ENCODE assay signal across 11 cellular contexts in genomic region chr17:68981288-68981687, GRCh38. TPM values are rescaled to one million over a fixed set of nuclear protein-coding genes. Genes with fewer than 3 reads are reported as not detected.
DNase-seq lines count a peak whose midpoint lies in the region; ATAC-seq and TF ChIP-seq lines count a peak whose summit lies in the region.
"Had no signal": no experiment of that assay in that cellular context is flagged by ENCODE, and none has a peak within 500 bp of the region (broad histone marks: within the 10 kb centered on the region; RNA-seq: fewer than 3 reads in every experiment).

No MANE protein-coding gene starts in this region.

- H3K4me1 ChIP-seq in mesenchymal stem cell (ENCODE audit: control insufficient read depth, insufficient read depth, low read depth, low read length): peaks cover 1% of the 10 kb centered on the region
- H3K4me1 ChIP-seq: foreskin keratinocyte had no signal

- H3K27ac ChIP-seq in mesenchymal stem cell (ENCODE audit: low read length, poor library complexity, severe bottlenecking): no peak overlapping the region
- H3K27ac ChIP-seq: foreskin keratinocyte, KMS-11 had no signal

- no peaks in the 10 kb centered on the region for H3K9me3 Mint-ChIP-seq in chondrocyte (ENCODE audit: low read depth)
- H3K9me3 Mint-ChIP-seq in activated T-cell treated with anti-CD3 and anti-CD28 coated beads, Interleukin-2, amount 50 U/mL, for 4 hours: no peaks in the 10 kb centered on the region
- peaks cover 0 to 2% of the 10 kb centered on the region in 2 donors for H3K9me3 Mint-ChIP-seq in natural killer cell
- H3K9me3 Mint-ChIP-seq: activated CD4-positive, alpha-beta T cell treated with anti-CD3 and anti-CD28 coated beads, Interleukin-2, amount 10 ng/mL, durations not matched to agents 24 days and 14 days had no signal

- no peaks in the 10 kb centered on the region for H3K36me3 Mint-ChIP-seq in chondrocyte (ENCODE audit: low read depth)
- no peaks in the 10 kb centered on the region for H3K36me3 Mint-ChIP-seq in activated T-cell treated with anti-CD3 and anti-CD28 coated beads, Interleukin-2, amount 50 U/mL, for 4 hours (ENCODE audit: insufficient read depth)
- no peaks in the 10 kb centered on the region for H3K36me3 Mint-ChIP-seq in natural killer cell

- ATAC-seq in HG02981 (IDR thresholded peaks at IDR 0.05; ENCODE audit: unreplicated experiment) (peak; percentile 72), natural killer cell (no peak)
- ATAC-seq in activated T-cell treated with anti-CD3 and anti-CD28 coated beads, Interleukin-2, amount 50 U/mL, for 4 hours: no peak
- ATAC-seq: foreskin keratinocyte had no signal

- no peak overlapping the region for H2BK120ac ChIP-seq in mesenchymal stem cell (ENCODE audit: low read depth, low read length)

- no peak overlapping the region for H3K14ac ChIP-seq in mesenchymal stem cell (ENCODE audit: low read length in 2 of 2)

- no peak overlapping the region for H2BK15ac ChIP-seq in mesenchymal stem cell (ENCODE audit: low read depth, poor library complexity, severe bottlenecking)

- peaks cover 0 to 75% of the 10 kb centered on the region in 2 experiments for H3K36me3 ChIP-seq in mesenchymal stem cell (ENCODE audit: control insufficient read depth in 1 of 2, insufficient read depth in 2 of 2, low read depth in 1 of 2, low read length in 2 of 2)

- no peak overlapping the region for H3K4ac ChIP-seq in mesenchymal stem cell (ENCODE audit: low read depth in 1 of 2, low read length in 2 of 2)

- H3K4me3 ChIP-seq in astrocyte of the spinal cord (ENCODE audit: low read depth, low read length) (no peak overlapping the region), mesenchymal stem cell (ENCODE audit: insufficient read depth in 1 of 2, low read depth in 1 of 2, low read length in 2 of 2) (no peak overlapping the region)

- no peak overlapping the region for H3K23ac ChIP-seq in mesenchymal stem cell (ENCODE audit: low read length in 2 of 2)

- H3K27ac Mint-ChIP-seq in chondrocyte (ENCODE audit: unreplicated experiment): no peak overlapping the region
- H3K27ac Mint-ChIP-seq in natural killer cell: no peak overlapping the region
- H3K27ac Mint-ChIP-seq: activated CD4-positive, alpha-beta T cell treated with anti-CD3 and anti-CD28 coated beads, Interleukin-2, amount 10 ng/mL, durations not matched to agents 24 days and 14 days had no signal

- no peak overlapping the region for H2AFZ ChIP-seq in mesenchymal stem cell (ENCODE audit: low read depth, low read length)

- H3K4me1 Mint-ChIP-seq in chondrocyte (ENCODE audit: low read depth): peaks cover 7% of the 10 kb centered on the region
- no peaks in the 10 kb centered on the region for H3K4me1 Mint-ChIP-seq in activated T-cell treated with anti-CD3 and anti-CD28 coated beads, Interleukin-2, amount 50 U/mL, for 4 hours (ENCODE audit: low read depth)
- H3K4me1 Mint-ChIP-seq in natural killer cell: peaks cover 0 to 6% of the 10 kb centered on the region in 2 donors
- H3K4me1 Mint-ChIP-seq: activated CD4-positive, alpha-beta T cell treated with anti-CD3 and anti-CD28 coated beads, Interleukin-2, amount 10 ng/mL, durations not matched to agents 24 days and 14 days had no signal

- H3K27me3 Mint-ChIP-seq in chondrocyte (ENCODE audit: low read depth) (no peaks in the 10 kb centered on the region), natural killer cell (ENCODE audit: low read depth in 2 of 2) (peaks cover 3 to 15% of the 10 kb centered on the region in 2 donors)
- H3K27me3 Mint-ChIP-seq in activated T-cell treated with anti-CD3 and anti-CD28 coated beads, Interleukin-2, amount 50 U/mL, for 4 hours (ENCODE audit: low read depth): peaks cover 2% of the 10 kb centered on the region
- H3K27me3 Mint-ChIP-seq: activated CD4-positive, alpha-beta T cell treated with anti-CD3 and anti-CD28 coated beads, Interleukin-2, amount 10 ng/mL, durations not matched to agents 24 days and 14 days had no signal

- H2AK5ac ChIP-seq in mesenchymal stem cell (ENCODE audit: low read length, severe bottlenecking): no peak overlapping the region

- WGBS in mesenchymal stem cell: 0% methylated on average over 2 of the region's 2 CpGs

- TF ChIP-seq CTCF in astrocyte of the spinal cord (IDR thresholded peaks at IDR 0.05; ENCODE audit: low read depth, low read length) (no peak), chondrocyte (IDR thresholded peaks at IDR 0.05) (no peak), natural killer cell (IDR thresholded peaks at IDR 0.05) (no peak)

- H2BK12ac ChIP-seq in mesenchymal stem cell (ENCODE audit: low read length in 2 of 2): no peak overlapping the region

- H3K4me3 Mint-ChIP-seq in chondrocyte (ENCODE audit: unreplicated experiment) (no peak overlapping the region), natural killer cell (no peak overlapping the region)
- no peak overlapping the region for H3K4me3 Mint-ChIP-seq in activated T-cell treated with anti-CD3 and anti-CD28 coated beads, Interleukin-2, amount 50 U/mL, for 4 hours
- H3K4me3 Mint-ChIP-seq: activated CD4-positive, alpha-beta T cell treated with anti-CD3 and anti-CD28 coated beads, Interleukin-2, amount 10 ng/mL, durations not matched to agents 24 days and 14 days had no signal

- peak overlapping the region in 1 of 2 experiments; percentile 67 for H3K18ac ChIP-seq in mesenchymal stem cell (ENCODE audit: low read depth in 1 of 2, low read length in 2 of 2)

- no peak overlapping the region for H4K91ac ChIP-seq in mesenchymal stem cell (ENCODE audit: low read length)

- H3K27me3 ChIP-seq in mesenchymal stem cell (ENCODE audit: control insufficient read depth in 1 of 2, insufficient read depth in 1 of 2, low read length in 2 of 2): no peaks in the 10 kb centered on the region
- H3K27me3 ChIP-seq: foreskin keratinocyte had no signal

- H3K4me2 ChIP-seq in mesenchymal stem cell (ENCODE audit: low read length, poor library complexity, severe bottlenecking): no peak overlapping the region
- H3K4me2 ChIP-seq: KMS-11 had no signal

- in situ Hi-C loops in astrocyte of the spinal cord (cut with HindIII; ENCODE audit: low sequenced_read_pairs): no loop called here

- no peak overlapping the region for H2BK5ac ChIP-seq in mesenchymal stem cell (ENCODE audit: low read depth, low read length, poor library complexity, severe bottlenecking)

- peak overlapping the region; percentile 19 for H3K9ac ChIP-seq in mesenchymal stem cell (ENCODE audit: low read length)
- H3K9ac ChIP-seq: KMS-11 had no signal

- H3K79me1 ChIP-seq in mesenchymal stem cell (replicated peaks; ENCODE audit: low read length, poor library complexity, severe bottlenecking): no peaks in the 10 kb centered on the region

- H3K9me3 ChIP-seq in mesenchymal stem cell (ENCODE audit: control insufficient read depth, low read length): no peaks in the 10 kb centered on the region

- H4K8ac ChIP-seq in mesenchymal stem cell (ENCODE audit: low read length): no peak overlapping the region

- DNase-seq in CD1c-positive myeloid dendritic cell (ENCODE audit: extremely low spot score) (peak; percentile 3), astrocyte of the spinal cord (ENCODE audit: low read depth, low spot score) (peak; percentile 85), mesenchymal stem cell (peak; percentile 94), chondrocyte (ENCODE audit: low spot score) (no peak), SIG-M5 (lab: John Stamatoyannopoulos, UW) (no peak), natural killer cell (no peak)
- DNase-seq in activated T-cell treated with anti-CD3 and anti-CD28 coated beads, Interleukin-2, amount 50 U/mL, for 4 hours: no peak
- DNase-seq: activated CD4-positive, alpha-beta T cell treated with anti-CD3 and anti-CD28 coated beads, Interleukin-2, amount 10 ng/mL, durations not matched to agents 24 days and 14 days; foreskin keratinocyte had no signal

- intact Hi-C loops in natural killer cell (cut with micrococcal nuclease): no loop called here

RNA-seq across cellular contexts. Expression of gene ABCA8, which starts 26.1 kb away (rescaled TPM):
- 1.0 TPM for polyA plus RNA-seq in mesenchymal stem cell (2013, experiment 1 of 2)
- 0.77 TPM for polyA plus RNA-seq in mesenchymal stem cell (2013, experiment 2 of 2)
- 1.5 to 21.0 TPM (median 2.4 TPM) in 3 replicates for total RNA-seq in chondrocyte
- under 1 TPM in 1 of 3 donors, not detected in 2; 0.35 TPM for total RNA-seq in activated T-cell treated with anti-CD3 and anti-CD28 coated beads, Interleukin-2, amount 50 U/mL, for 4 hours
- total RNA-seq in natural killer cell: not detected
- total RNA-seq: activated CD4-positive, alpha-beta T cell treated with anti-CD3 and anti-CD28 coated beads, Interleukin-2, amount 10 ng/mL, durations not matched to agents 24 days and 14 days; foreskin keratinocyte had no signal
- polyA plus RNA-seq: foreskin keratinocyte had no signal

Comparison
In these comparisons a context has a peak if more than half of its experiments do, and no peak if none do; other contexts are left out.
1. DNase-seq: peak in CD1c-positive myeloid dendritic cell (single experiment), astrocyte of the spinal cord (single experiment) and mesenchymal stem cell (single experiment); none in chondrocyte (single experiment), activated T-cell treated with anti-CD3 and anti-CD28 coated beads, Interleukin-2, amount 50 U/mL, for 4 hours (single experiment), SIG-M5 (single experiment) and natural killer cell (single experiment).